22 cellular contexts compared by ENCODE assay signal in genomic region chr12:17577405-17577804, GRCh38.
"Had no signal": no experiment of that assay in that cellular context is flagged by ENCODE, and none has a peak within 500 bp of the region (broad histone marks: within the 10 kb centered on the region; RNA-seq: fewer than 3 reads in every experiment).

No MANE protein-coding gene starts in this region.

- H3K27me3 ChIP-seq: colonic mucosa, heart left ventricle, right lobe of liver, suprapubic skin, thyroid gland, uterus had no signal

- H3K9me3 Mint-ChIP-seq: type B pancreatic cell had no signal

- H3K4me1 Mint-ChIP-seq: memory B cell; stimulated activated effector memory CD8-positive, alpha-beta T cell treated with anti-CD3 and anti-CD28 coated beads, Interleukin-12 subunit alpha, Interleukin-12 subunit beta, amount 100 ng/mL, for 72 hours had no signal

- H3K27me3 Mint-ChIP-seq: memory B cell; natural killer cell treated with Interleukin-12 subunit alpha and Interleukin-12 subunit beta and Interleukin-15 and Interleukin-18, amount 100 ng/mL, for 72 hours had no signal

- ATAC-seq: esophagus mucosa; heart left ventricle; lower lobe of right lung; natural killer cell treated with Interleukin-12 subunit alpha and Interleukin-12 subunit beta and Interleukin-15 and Interleukin-18, amount 100 ng/mL, for 72 hours; psoas muscle; right lobe of liver; stimulated activated effector memory CD8-positive, alpha-beta T cell treated with anti-CD3 and anti-CD28 coated beads, Interleukin-12 subunit alpha, Interleukin-12 subunit beta, amount 100 ng/mL, for 72 hours; stimulated activated naive CD8-positive, alpha-beta T cell treated with anti-CD3 and anti-CD28 coated beads, Interleukin-15, Interleukin-2, amounts not matched to agents 100 U/mL and 50 U/mL, for 24 hours had no signal

- H3K36me3 ChIP-seq: colonic mucosa, heart left ventricle, left ventricle myocardium inferior, lower lobe of right lung, right lobe of liver, suprapubic skin, thyroid gland, uterus had no signal

- H3K9me3 ChIP-seq: colonic mucosa, heart left ventricle, left ventricle myocardium inferior, lower lobe of right lung, psoas muscle, right lobe of liver, suprapubic skin, thyroid gland, uterus had no signal

- H3K27ac Mint-ChIP-seq: memory B cell; natural killer cell treated with Interleukin-12 subunit alpha and Interleukin-12 subunit beta and Interleukin-15 and Interleukin-18, amount 100 ng/mL, for 72 hours; stimulated activated effector memory CD8-positive, alpha-beta T cell treated with anti-CD3 and anti-CD28 coated beads, Interleukin-12 subunit alpha, Interleukin-12 subunit beta, amount 100 ng/mL, for 72 hours; type B pancreatic cell had no signal

- DNase-seq: colonic mucosa; dermis blood vessel endothelial cell; heart left ventricle; hippocampal formation; left ventricle myocardium inferior; lower lobe of right lung; midbrain; psoas muscle; retina; right lobe of liver; stimulated activated CD4-positive, alpha-beta T cell treated with anti-CD3 and anti-CD28 coated beads, Interleukin-4, amount 100 ng/mL, for 1 hour; stimulated activated CD8-positive, alpha-beta memory T cell treated with anti-CD3 and anti-CD28 coated beads, Interleukin-4, amount 100 ng/mL, for 48 hours; stimulated activated naive CD8-positive, alpha-beta T cell treated with anti-CD3 and anti-CD28 coated beads, Interleukin-15, Interleukin-2, amounts not matched to agents 100 U/mL and 50 U/mL, for 24 hours; thyroid gland; uterus had no signal

- H3K4me3 Mint-ChIP-seq: memory B cell; natural killer cell treated with Interleukin-12 subunit alpha and Interleukin-12 subunit beta and Interleukin-15 and Interleukin-18, amount 100 ng/mL, for 72 hours; stimulated activated effector memory CD8-positive, alpha-beta T cell treated with anti-CD3 and anti-CD28 coated beads, Interleukin-12 subunit alpha, Interleukin-12 subunit beta, amount 100 ng/mL, for 72 hours; type B pancreatic cell had no signal

- H3K4me3 ChIP-seq: colonic mucosa, heart left ventricle, left ventricle myocardium inferior, lower lobe of right lung, psoas muscle, right lobe of liver, suprapubic skin, thyroid gland, uterus had no signal

- H3K4me1 ChIP-seq: colonic mucosa, heart left ventricle, left ventricle myocardium inferior, lower lobe of right lung, parathyroid adenoma, psoas muscle, right lobe of liver, suprapubic skin, thyroid gland, uterus had no signal

- H3K27ac ChIP-seq: colonic mucosa, heart left ventricle, left ventricle myocardium inferior, lower lobe of right lung, parathyroid adenoma, psoas muscle, right lobe of liver, suprapubic skin, thyroid gland, uterus had no signal

- H3K36me3 Mint-ChIP-seq: memory B cell; natural killer cell treated with Interleukin-12 subunit alpha and Interleukin-12 subunit beta and Interleukin-15 and Interleukin-18, amount 100 ng/mL, for 72 hours; stimulated activated effector memory CD8-positive, alpha-beta T cell treated with anti-CD3 and anti-CD28 coated beads, Interleukin-12 subunit alpha, Interleukin-12 subunit beta, amount 100 ng/mL, for 72 hours; type B pancreatic cell had no signal
